Comparison of ENCODE assay signal across 8 cellular contexts in genomic region chr5:34534237-34535108, GRCh38.
DNase-seq lines count a peak whose midpoint lies in the region; ATAC-seq, FAIRE-seq and TF ChIP-seq lines count a peak whose summit lies in the region.

No MANE protein-coding gene starts in this region.

- H3K36me3 ChIP-seq in Peyer's patch: no peaks in the 10 kb centered on the region
- H3K36me3 ChIP-seq in small intestine (ENCODE audit: control insufficient read depth in 2 of 2, insufficient read depth in 2 of 2, low read length in 2 of 2): no peaks in the 10 kb centered on the region

- FAIRE-seq in small intestine (lab: Jason Lieb, UNC): no peak

- no peak for TF ChIP-seq POLR2A in Peyer's patch (IDR thresholded peaks at IDR 0.05)

- H3K27ac ChIP-seq in Peyer's patch: no peak overlapping the region
- H3K27ac ChIP-seq in small intestine (ENCODE audit: low read depth in 1 of 2, low read length in 1 of 2): no peak overlapping the region

- peak; percentile 87 for DNase-seq in GM04504 (ENCODE audit: low read depth)
- DNase-seq in HS-5 (ENCODE audit: low read depth): peak; percentile 70
- DNase-seq in foreskin fibroblast: peak; percentile 91 to 93
- DNase-seq in T1000 (lab: John Stamatoyannopoulos, UW): no peak
- no peak for DNase-seq in Peyer's patch
- no peak for DNase-seq in KG1 (lab: John Stamatoyannopoulos, UW)
- DNase-seq in small intestine: no peak

- H3K27me3 ChIP-seq in Peyer's patch: no peaks in the 10 kb centered on the region
- no peaks in the 10 kb centered on the region for H3K27me3 ChIP-seq in small intestine (ENCODE audit: control insufficient read depth in 2 of 2, insufficient read depth in 2 of 2, low read length in 2 of 2)

- H3K4me3 ChIP-seq in foreskin fibroblast (ENCODE audit: low read depth in 1 of 2, low read length in 2 of 2) (no peak overlapping the region), Peyer's patch (no peak overlapping the region), small intestine (ENCODE audit: low read depth in 1 of 2, low read length in 2 of 2) (no peak overlapping the region)

- ATAC-seq in GM21526 (IDR thresholded peaks at IDR 0.05; ENCODE audit: low FRiP score, unreplicated experiment): peak; percentile 89

- TF ChIP-seq CTCF in foreskin fibroblast (IDR thresholded peaks at IDR 0.05; ENCODE audit: low read depth, low read length) (no peak), Peyer's patch (IDR thresholded peaks at IDR 0.05) (no peak)

- H3K9me3 ChIP-seq in Peyer's patch (no peaks in the 10 kb centered on the region), small intestine (ENCODE audit: control insufficient read depth, low read depth) (no peaks in the 10 kb centered on the region)

- H3K4me1 ChIP-seq in Peyer's patch: no peaks in the 10 kb centered on the region
- no peaks in the 10 kb centered on the region for H3K4me1 ChIP-seq in small intestine (ENCODE audit: control insufficient read depth in 2 of 2, insufficient read depth in 1 of 2, low read depth in 1 of 2, low read length in 1 of 2)

- WGBS in small intestine, 3 donors: 74 to 86% (median 77%) methylated on average over 4 of the region's 4 CpGs

Comparison
In these comparisons a context has a peak if more than half of its experiments do, and no peak if none do; other contexts are left out.
1. DNase-seq: peak in GM04504 (single experiment), HS-5 (single experiment) and foreskin fibroblast (2 of 2); none in T1000 (single experiment), Peyer's patch (0 of 3), KG1 (single experiment) and small intestine (single experiment).